ENCODE assay signal across 8 cellular contexts in the genomic region with DNA sequence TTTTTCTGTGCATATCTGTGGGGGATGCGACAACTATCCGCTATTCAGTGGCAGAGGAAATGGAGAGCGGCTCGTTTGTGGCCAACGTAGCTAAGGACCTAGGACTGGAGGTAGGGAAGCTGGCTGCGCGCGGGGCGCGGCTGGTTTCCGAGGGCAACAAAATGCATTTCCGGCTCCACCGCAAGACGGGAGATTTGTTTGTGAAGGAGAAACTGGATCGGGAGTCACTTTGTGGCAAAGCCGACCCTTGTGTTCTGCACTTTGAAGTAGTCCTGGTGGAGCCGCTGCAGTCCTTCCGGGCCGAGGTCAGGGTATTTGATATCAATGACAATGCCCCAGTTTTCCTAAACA. TPM values are rescaled to one million over a fixed set of nuclear protein-coding genes. Genes with fewer than 3 reads are reported as not detected.
DNase-seq lines count a peak whose midpoint lies in the region; ATAC-seq and TF ChIP-seq lines count a peak whose summit lies in the region.

No MANE protein-coding gene starts in this region.

- H3K4me1 ChIP-seq in left ventricle myocardium inferior = peaks cover 8% of the 10 kb centered on the region
- H3K4me1 ChIP-seq in muscle layer of duodenum (ENCODE audit: control insufficient read depth in 1 of 2, insufficient read depth in 2 of 2, low read length in 2 of 2) = peaks cover 0 to 6% of the 10 kb centered on the region in 2 donors
- H3K4me1 ChIP-seq in aorta (ENCODE audit: control insufficient read depth in 1 of 2, insufficient read depth in 2 of 2, low read length in 2 of 2) = no peaks in the 10 kb centered on the region

- H3K4me3 ChIP-seq in left ventricle myocardium inferior (peak overlapping the region; percentile 62), dorsolateral prefrontal cortex (peak overlapping the region; percentile 21 to 74 (median 55)), muscle layer of duodenum (ENCODE audit: low read depth in 1 of 2, low read length in 2 of 2) (peak overlapping the region; percentile 67 to 95), aorta (ENCODE audit: low read length in 2 of 2) (peak overlapping the region; percentile 5 to 57)

- no peaks in the 10 kb centered on the region for H3K36me3 ChIP-seq in left ventricle myocardium inferior
- no peaks in the 10 kb centered on the region for H3K36me3 ChIP-seq in muscle layer of duodenum (ENCODE audit: control insufficient read depth in 1 of 2, insufficient read depth in 2 of 2, low read length in 2 of 2)
- H3K36me3 ChIP-seq in aorta (ENCODE audit: control insufficient read depth in 1 of 2, insufficient read depth in 2 of 2, low read length in 1 of 2) = no peaks in the 10 kb centered on the region

- H3K9me3 ChIP-seq in left ventricle myocardium inferior (replicated peaks) = no peaks in the 10 kb centered on the region
- H3K9me3 ChIP-seq in muscle layer of duodenum (ENCODE audit: control insufficient read depth in 1 of 2, low read length in 2 of 2) = no peaks in the 10 kb centered on the region
- H3K9me3 ChIP-seq in aorta (ENCODE audit: control insufficient read depth, low read length) = peaks cover 6% of the 10 kb centered on the region

- H3K27me3 ChIP-seq in left ventricle myocardium inferior (ENCODE audit: low read depth) = peaks cover 91% of the 10 kb centered on the region
- H3K27me3 ChIP-seq in dorsolateral prefrontal cortex = peaks cover 0 to 98% (median 35%) of the 10 kb centered on the region in 45 donors
- H3K27me3 ChIP-seq in muscle layer of duodenum (ENCODE audit: low read depth, low read length) = no peaks in the 10 kb centered on the region
- H3K27me3 ChIP-seq in aorta (ENCODE audit: control insufficient read depth in 1 of 2, insufficient read depth in 2 of 2, low read length in 1 of 2) = peaks cover 0 to 3% of the 10 kb centered on the region in 2 donors

- no peak for TF ChIP-seq CTCF in left ventricle myocardium inferior (IDR thresholded peaks at IDR 0.05; ENCODE audit: borderline replicate concordance)
- no peak for TF ChIP-seq CTCF in dorsolateral prefrontal cortex (IDR thresholded peaks at IDR 0.05 in 54 of 56, conservative IDR thresholded peaks at IDR 0.05 in 2 of 56; ENCODE audit: low read depth in 1 of 56, partially characterized antibody in 56 of 56)

- ATAC-seq in left ventricle myocardium superior = no peak
- no peak for ATAC-seq in aorta (ENCODE audit: low FRiP score)

- 4 to 7% methylated on average over 19 of the region's 19 CpGs for WGBS in aorta, 2 donors

- H3K27ac ChIP-seq in left ventricle myocardium inferior (replicated peaks) = no peak overlapping the region
- H3K27ac ChIP-seq in dorsolateral prefrontal cortex = no peak overlapping the region
- no peak overlapping the region for H3K27ac ChIP-seq in muscle layer of duodenum (ENCODE audit: low read length)
- H3K27ac ChIP-seq in aorta (ENCODE audit: low read depth in 1 of 2, low read length in 2 of 2) = no peak overlapping the region

- no peak for DNase-seq in left ventricle myocardium inferior
- no peak for DNase-seq in left ventricle myocardium superior
- DNase-seq in dorsolateral prefrontal cortex = no peak
- no peak for DNase-seq in aorta
- DNase-seq in CD1c-positive myeloid dendritic cell (ENCODE audit: extremely low spot score) = no peak
- DNase-seq in stimulated activated CD4-positive, alpha-beta T cell treated with anti-CD3 and anti-CD28 coated beads, Interleukin-15, amount 100 ng/mL, for 24 hours = no peak
- no peak for DNase-seq in HuH-7.5 (ENCODE audit: low spot score)

- intact Hi-C loops in left ventricle myocardium inferior (cut with micrococcal nuclease) = no loop called here
- intact Hi-C loops in left ventricle myocardium superior (cut with micrococcal nuclease) = no loop called here
- intact Hi-C loops in dorsolateral prefrontal cortex (cut with DNase I) = no loop called here
- intact Hi-C loops in aorta (cut with DNase I) = no loop called here

RNA-seq across cellular contexts. Expression of a gene that starts 0.3 kb away (rescaled TPM):
- not detected for total RNA-seq in left ventricle myocardium inferior
- total RNA-seq in left ventricle myocardium superior = not detected
- total RNA-seq in dorsolateral prefrontal cortex = under 1 TPM in 107 of 120 experiments, not detected in 13; 0.04 to 0.30 (median 0.11) TPM
- total RNA-seq in aorta = not detected
- not detected for polyA plus RNA-seq in aorta

RNA-seq across cellular contexts. Expression of a gene that starts 42.9 kb away (rescaled TPM):
- total RNA-seq in left ventricle myocardium inferior = 1.1 TPM
- 2.2 TPM for total RNA-seq in left ventricle myocardium superior
- 10 to 100 TPM in 19 of 120 experiments, 1 to 10 TPM in 101; 3.4 to 15.2 (median 7.4) TPM for total RNA-seq in dorsolateral prefrontal cortex
- total RNA-seq in aorta = 1 to 10 TPM; 3.1 to 4.1 TPM
- 1 to 10 TPM in 1 of 2 donors, under 1 TPM in 1; 0.50 to 2.6 TPM for polyA plus RNA-seq in aorta

RNA-seq across cellular contexts. Expression of a gene that starts 48.8 kb away (rescaled TPM):
- total RNA-seq in left ventricle myocardium inferior (0.77 TPM), left ventricle myocardium superior (0.99 TPM), dorsolateral prefrontal cortex (10 to 100 TPM in 2 of 120 experiments, 1 to 10 TPM in 118; 2.9 to 12.7 (median 5.8) TPM), aorta (1 to 10 TPM; 2.0 to 2.9 TPM)
- 1 to 10 TPM in 1 of 2 donors, under 1 TPM in 1; 0.25 to 1.2 TPM for polyA plus RNA-seq in aorta

Comparison
In these comparisons a context has a peak if more than half of its experiments do, and no peak if none do; other contexts are left out.
1. H3K4me3 ChIP-seq: peak in every context shown above with its lines; median percentile 81 in muscle layer of duodenum; 62 in left ventricle myocardium inferior; 55 in dorsolateral prefrontal cortex; 31 in aorta.